In genomic region chr22:49365910-49366309, GRCh38 we compare ENCODE assay signal across 22 cellular contexts.
DNase-seq lines count a peak whose midpoint lies in the region; ATAC-seq and TF ChIP-seq lines count a peak whose summit lies in the region.
"Had no signal": no experiment of that assay in that cellular context is flagged by ENCODE, and none has a peak within 500 bp of the region (broad histone marks: within the 10 kb centered on the region; RNA-seq: fewer than 3 reads in every experiment).

No MANE protein-coding gene starts in this region.

- peak; percentile 34 for ATAC-seq in gastroesophageal sphincter
- ATAC-seq in mucosa of descending colon: no peak
- no peak for ATAC-seq in GM19035 (IDR thresholded peaks at IDR 0.05; ENCODE audit: unreplicated experiment)
- no peak for ATAC-seq in GM18505 (IDR thresholded peaks at IDR 0.05; ENCODE audit: unreplicated experiment)
- ATAC-seq: activated T-helper 17 cell treated with anti-CD3 and anti-CD28 coated beads, Interleukin-2, amount 50 U/mL, for 72 hours; GM12878; HCT116; left cardiac atrium; pancreas; right cardiac atrium; WTC11 had no signal

- H3K4me1 ChIP-seq in gastroesophageal sphincter (no peaks in the 10 kb centered on the region), sigmoid colon (no peaks in the 10 kb centered on the region), mucosa of descending colon (ENCODE audit: low read depth) (no peaks in the 10 kb centered on the region)
- H3K4me1 ChIP-seq: pancreas had no signal

- H3K27ac ChIP-seq in gastroesophageal sphincter (no peak overlapping the region), sigmoid colon (no peak overlapping the region)
- H3K27ac ChIP-seq: C4-2B, pancreas had no signal

- TF ChIP-seq CTCF in gastroesophageal sphincter (IDR thresholded peaks at IDR 0.05): no peak
- no peak for TF ChIP-seq CTCF in sigmoid colon (IDR thresholded peaks at IDR 0.05)
- no peak for TF ChIP-seq CTCF in mucosa of descending colon (IDR thresholded peaks at IDR 0.05)

- DNase-seq in NCI-H146 treated with DMSO at 0.1 percent for 48 hours (lab: John Stamatoyannopoulos, UW; ENCODE audit: unreplicated experiment) (peak; percentile 71), NCI-H774 (lab: John Stamatoyannopoulos, UW) (peak; percentile 70), sigmoid colon (peak; percentile 42), mucosa of descending colon (no peak)
- DNase-seq in activated CD4-positive, alpha-beta T cell treated with anti-CD3 and anti-CD28 coated beads, Interleukin-2, amount 50 U/mL, for 48 hours: no peak
- DNase-seq: caudate nucleus; glutamatergic neuron; left cardiac atrium; naive B cell; NCI-H1105 treated with DMSO at 0.1 percent for 48 hours; NCI-H524 treated with DMSO at 0.1 percent for 48 hours; stimulated activated naive CD4-positive, alpha-beta T cell treated with Interleukin-2 at 50 U/mL for 16 hours had no signal

- H3K27me3 ChIP-seq in gastroesophageal sphincter (peaks cover 84% of the 10 kb centered on the region), sigmoid colon (peaks cover 0 to 20% (median 15%) of the 10 kb centered on the region in 3 donors)

- no peaks in the 10 kb centered on the region for H3K36me3 ChIP-seq in gastroesophageal sphincter
- H3K36me3 ChIP-seq in sigmoid colon: no peaks in the 10 kb centered on the region
- no peaks in the 10 kb centered on the region for H3K36me3 ChIP-seq in mucosa of descending colon (ENCODE audit: low read depth)
- H3K36me3 ChIP-seq: pancreas had no signal

- H3K9me3 ChIP-seq in gastroesophageal sphincter (no peaks in the 10 kb centered on the region), sigmoid colon (no peaks in the 10 kb centered on the region), mucosa of descending colon (no peaks in the 10 kb centered on the region)
- H3K9me3 ChIP-seq: pancreas had no signal

- H3K4me3 ChIP-seq in gastroesophageal sphincter: no peak overlapping the region
- no peak overlapping the region for H3K4me3 ChIP-seq in sigmoid colon
- H3K4me3 ChIP-seq in mucosa of descending colon: no peak overlapping the region
- H3K4me3 ChIP-seq: GM12878, pancreas had no signal

- intact Hi-C loops in sigmoid colon (cut with DNase I) (no loop called here), mucosa of descending colon (cut with DNase I, micrococcal nuclease) (no loop called here)

- TF ChIP-seq EP300 in gastroesophageal sphincter (IDR thresholded peaks at IDR 0.05) (no peak), sigmoid colon (IDR thresholded peaks at IDR 0.05) (no peak)

- WGBS in gastroesophageal sphincter (ENCODE audit: low coverage in 1 of 2), 2 donors: 62 to 86% methylated on average over 5 to 7 of the region's 14 CpGs
- WGBS in sigmoid colon, 2 donors: 69 to 80% methylated on average over 14 of the region's 14 CpGs

- TF ChIP-seq POLR2A in gastroesophageal sphincter (IDR thresholded peaks at IDR 0.05) (no peak), sigmoid colon (IDR thresholded peaks at IDR 0.05) (no peak), GM18505 (IDR thresholded peaks at IDR 0.05; ENCODE audit: borderline replicate concordance, extremely low read depth, insufficient read depth, insufficient read length) (no peak)

Comparison
In these comparisons a context has a peak if more than half of its experiments do, and no peak if none do; other contexts are left out.
1. DNase-seq: peak in NCI-H146 treated with DMSO at 0.1 percent for 48 hours (single experiment), NCI-H774 (single experiment) and sigmoid colon (single experiment); none in mucosa of descending colon (0 of 3) and activated CD4-positive, alpha-beta T cell treated with anti-CD3 and anti-CD28 coated beads, Interleukin-2, amount 50 U/mL, for 48 hours (0 of 2).